14 cellular contexts compared by ENCODE assay signal in the genomic region with DNA sequence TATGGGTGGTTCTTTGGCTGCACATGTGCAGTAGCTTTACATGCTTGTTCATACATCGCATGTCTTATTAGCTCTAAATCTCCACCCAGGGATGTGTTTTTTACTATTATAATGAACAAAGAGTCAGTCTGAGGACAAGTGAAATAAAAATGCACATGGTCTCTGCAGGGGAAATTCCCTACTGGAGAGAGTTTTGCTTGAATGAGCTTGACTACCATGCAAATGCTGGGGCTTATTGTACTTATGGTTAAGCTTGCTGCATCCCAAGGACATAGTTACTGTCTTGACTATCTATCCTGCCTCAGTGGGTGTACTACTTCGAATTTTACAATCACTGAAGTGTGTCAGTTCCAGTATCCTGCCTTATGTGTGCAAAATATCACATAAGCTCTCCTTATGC.
DNase-seq lines count a peak whose midpoint lies in the region; ATAC-seq lines count a peak whose summit lies in the region.
"Had no signal": no experiment of that assay in that cellular context is flagged by ENCODE, and none has a peak within 500 bp of the region (broad histone marks: within the 10 kb centered on the region; RNA-seq: fewer than 3 reads in every experiment).

No MANE protein-coding gene starts in this region.

- peak; percentile 18 for DNase-seq in NCI-H526 treated with DMSO at 0.1 percent for 48 hours (lab: John Stamatoyannopoulos, UW)
- DNase-seq in mucosa of gallbladder (ENCODE audit: low spot score) = no peak
- DNase-seq in NCI-H2081 (lab: John Stamatoyannopoulos, UW) = no peak
- no peak for DNase-seq in ureter (ENCODE audit: low spot score)
- DNase-seq: Caco-2; CD8-positive, alpha-beta memory T cell; DND-41; GDM1; HCEC 1CT; HFFc6; KG1 had no signal

- ATAC-seq in GM18868 (IDR thresholded peaks at IDR 0.05; ENCODE audit: unreplicated experiment) = peak; percentile 77
- ATAC-seq in GM21786 (IDR thresholded peaks at IDR 0.05; ENCODE audit: unreplicated experiment) = peak; percentile 68
- ATAC-seq: A549 had no signal
